Comparison of ENCODE assay signal across 14 cellular contexts in the genomic region with DNA sequence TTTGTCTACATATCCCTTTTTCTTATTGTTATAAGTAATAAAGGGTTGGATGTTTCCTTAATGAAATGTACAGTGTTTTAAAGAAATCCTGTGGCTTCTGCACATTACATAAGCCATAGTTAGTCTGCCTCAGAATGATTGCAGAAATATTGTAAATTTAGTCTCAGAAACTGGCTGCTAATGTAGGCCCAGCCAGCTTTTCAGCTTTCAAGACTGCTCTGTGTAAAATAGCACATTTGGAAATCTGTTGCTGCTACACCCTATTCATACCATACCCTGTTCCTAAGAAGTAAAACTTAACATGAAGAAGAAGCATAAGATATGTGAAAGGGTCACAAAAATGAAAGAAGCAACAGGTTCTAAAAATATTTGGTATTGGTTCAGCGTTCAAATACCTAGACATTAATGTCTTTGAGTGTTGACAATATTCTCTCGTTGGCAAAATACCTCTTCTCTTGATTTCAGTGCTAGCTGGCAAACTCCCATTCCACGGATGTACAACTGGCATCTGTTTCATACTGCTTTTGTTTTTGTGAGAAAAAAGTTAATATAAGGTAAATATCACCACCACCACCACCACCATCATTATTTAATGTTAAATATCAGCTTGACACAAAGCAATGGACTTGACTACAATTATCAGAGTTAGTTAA. TPM values are rescaled to one million over a fixed set of nuclear protein-coding genes. Genes with fewer than 3 reads are reported as not detected.
A peak's percentile ranks its signal among the peaks of the same experiment; 100 is the strongest.
DNase-seq lines count a peak whose midpoint lies in the region; ATAC-seq and TF ChIP-seq lines count a peak whose summit lies in the region.
"Had no signal": no experiment of that assay in that cellular context is flagged by ENCODE, and none has a peak within 500 bp of the region (broad histone marks: within the 10 kb centered on the region; RNA-seq: fewer than 3 reads in every experiment).

No MANE protein-coding gene starts in this region.

- peaks cover 30% of the 10 kb centered on the region for H3K27me3 Mint-ChIP-seq in activated T-cell treated with anti-CD3 and anti-CD28 coated beads, Interleukin-2, amount 50 U/mL, for 72 hours (ENCODE audit: low read depth)
- H3K27me3 Mint-ChIP-seq in immature natural killer cell (ENCODE audit: low read depth in 3 of 3), result peaks cover 2 to 13% (median 3%) of the 10 kb centered on the region in 3 donors

- no peak overlapping the region for H3K4me3 ChIP-seq in ascending aorta
- H3K4me3 ChIP-seq: uterus had no signal

- no peak overlapping the region for H3K4me3 Mint-ChIP-seq in activated T-cell treated with anti-CD3 and anti-CD28 coated beads, Interleukin-2, amount 50 U/mL, for 72 hours
- no peak overlapping the region for H3K4me3 Mint-ChIP-seq in immature natural killer cell

- no peaks in the 10 kb centered on the region for H3K4me1 ChIP-seq in ascending aorta
- H3K4me1 ChIP-seq: uterus had no signal

- no peaks in the 10 kb centered on the region for H3K36me3 ChIP-seq in ascending aorta
- H3K36me3 ChIP-seq: uterus had no signal

- H3K27me3 ChIP-seq in ascending aorta, result no peaks in the 10 kb centered on the region
- H3K27me3 ChIP-seq: uterus had no signal

- ATAC-seq in GM18499 (IDR thresholded peaks at IDR 0.05; ENCODE audit: insufficient read depth, unreplicated experiment), result peak; percentile 29
- ATAC-seq in GM21390 (IDR thresholded peaks at IDR 0.05; ENCODE audit: unreplicated experiment), result peak; percentile 59
- peak; percentile 53 for ATAC-seq in HG03045 (IDR thresholded peaks at IDR 0.05; ENCODE audit: unreplicated experiment)
- ATAC-seq in activated CD4-positive, CD25-positive, alpha-beta regulatory T cell treated with anti-CD3 and anti-CD28 coated beads, Interleukin-2, amount 50 U/mL, for 24 hours, result no peak
- ATAC-seq in activated T-cell treated with anti-CD3 and anti-CD28 coated beads, Interleukin-2, amount 50 U/mL, for 72 hours (replicated peaks in 1 of 2), result no peak
- ATAC-seq: esophagus mucosa had no signal

- H3K27ac Mint-ChIP-seq in activated T-cell treated with anti-CD3 and anti-CD28 coated beads, Interleukin-2, amount 50 U/mL, for 72 hours, result no peak overlapping the region
- no peak overlapping the region for H3K27ac Mint-ChIP-seq in immature natural killer cell

- DNase-seq in ascending aorta (ENCODE audit: low spot score in 2 of 2) (no peak), AG20443 (ENCODE audit: low spot score) (no peak), immature natural killer cell (no peak)
- DNase-seq in activated T-cell treated with anti-CD3 and anti-CD28 coated beads, Interleukin-2, amount 50 U/mL, for 72 hours, result no peak
- DNase-seq: kidney glomerular epithelial cell, NCI-H2171, SIG-M5, uterus had no signal

- peaks cover 7% of the 10 kb centered on the region for H3K4me1 Mint-ChIP-seq in activated T-cell treated with anti-CD3 and anti-CD28 coated beads, Interleukin-2, amount 50 U/mL, for 72 hours (ENCODE audit: low read depth)
- no peaks in the 10 kb centered on the region for H3K4me1 Mint-ChIP-seq in immature natural killer cell

- no peaks in the 10 kb centered on the region for H3K9me3 ChIP-seq in ascending aorta
- H3K9me3 ChIP-seq: uterus had no signal

- TF ChIP-seq CTCF in ascending aorta (IDR thresholded peaks at IDR 0.05), result no peak

- peak overlapping the region; percentile 46 to 68 for H3K27ac ChIP-seq in ascending aorta
- H3K27ac ChIP-seq: HL-60, uterus had no signal

- no peaks in the 10 kb centered on the region for H3K36me3 Mint-ChIP-seq in activated T-cell treated with anti-CD3 and anti-CD28 coated beads, Interleukin-2, amount 50 U/mL, for 72 hours (ENCODE audit: insufficient read depth in 2 of 2)
- H3K36me3 Mint-ChIP-seq in immature natural killer cell, result no peaks in the 10 kb centered on the region

- no peaks in the 10 kb centered on the region for H3K9me3 Mint-ChIP-seq in activated T-cell treated with anti-CD3 and anti-CD28 coated beads, Interleukin-2, amount 50 U/mL, for 72 hours
- H3K9me3 Mint-ChIP-seq in immature natural killer cell, result no peaks in the 10 kb centered on the region

- intact Hi-C loops in ascending aorta (cut with DNase I), result no loop called here

RNA-seq across cellular contexts. Expression of a gene that starts 19.2 kb away (rescaled TPM):
- total RNA-seq in ascending aorta, result 55.7 TPM
- total RNA-seq in activated T-cell treated with anti-CD3 and anti-CD28 coated beads, Interleukin-2, amount 50 U/mL, for 72 hours, result 10 to 100 TPM in 1 of 2 donors, 1 to 10 TPM in 1; 9.3 to 12.4 TPM
- 1 to 10 TPM in 2 of 3 donors, under 1 TPM in 1; 0.52 to 3.7 (median 2.2) TPM for polyA plus RNA-seq in immature natural killer cell

RNA-seq across cellular contexts. Expression of a gene that starts 21.1 kb away (rescaled TPM):
- total RNA-seq in ascending aorta, result 1.3 TPM
- total RNA-seq in activated T-cell treated with anti-CD3 and anti-CD28 coated beads, Interleukin-2, amount 50 U/mL, for 72 hours, result 1 to 10 TPM; 2.8 TPM
- 1 to 10 TPM in 1 of 3 donors, under 1 TPM in 1, not detected in 1; 0.91 to 1.3 TPM for polyA plus RNA-seq in immature natural killer cell

Comparison
In these comparisons a context has a peak if more than half of its experiments do, and no peak if none do; other contexts are left out.
1. ATAC-seq: peak in GM18499 (single experiment), GM21390 (single experiment) and HG03045 (single experiment); none in activated CD4-positive, CD25-positive, alpha-beta regulatory T cell treated with anti-CD3 and anti-CD28 coated beads, Interleukin-2, amount 50 U/mL, for 24 hours (0 of 2) and activated T-cell treated with anti-CD3 and anti-CD28 coated beads, Interleukin-2, amount 50 U/mL, for 72 hours (0 of 2).